ENCODE assay signal across 9 cellular contexts in the genomic region with DNA sequence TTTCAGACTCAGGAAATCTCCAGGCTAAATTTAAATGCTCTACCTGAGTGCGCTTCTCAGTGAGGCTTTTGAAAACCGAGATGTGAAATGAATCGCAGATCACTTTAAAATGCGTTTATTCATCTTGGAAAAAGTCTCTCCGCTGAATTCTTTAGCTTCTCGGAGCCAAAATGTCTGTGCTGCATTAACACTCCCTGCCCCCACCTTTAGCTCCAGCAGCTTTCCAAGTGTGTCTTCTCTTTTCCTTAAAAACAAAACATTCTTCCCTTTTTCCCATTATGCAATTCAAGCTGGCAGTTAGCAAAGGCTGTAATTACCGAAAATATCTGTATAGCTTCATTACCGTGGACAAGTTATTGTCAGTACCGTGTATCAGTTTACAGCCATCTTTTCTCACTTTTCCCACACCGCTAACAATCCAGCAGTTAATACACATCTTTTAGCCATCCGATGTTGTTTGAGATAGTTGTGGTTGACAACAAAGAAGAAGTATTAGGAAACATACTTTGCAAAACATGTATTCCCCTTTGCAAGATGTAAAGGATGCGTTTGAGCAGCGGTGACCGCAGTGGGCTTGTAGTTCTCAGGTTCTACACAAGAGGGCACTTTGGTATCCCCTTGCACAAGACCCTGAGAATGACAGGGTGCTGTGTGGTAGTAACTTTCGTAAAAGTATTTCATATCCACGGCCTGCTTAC.
DNase-seq lines count a peak whose midpoint lies in the region; TF ChIP-seq lines count a peak whose summit lies in the region.
"Had no signal": no experiment of that assay in that cellular context is flagged by ENCODE, and none has a peak within 500 bp of the region (broad histone marks: within the 10 kb centered on the region; RNA-seq: fewer than 3 reads in every experiment).

No MANE protein-coding gene starts in this region.

- no peaks in the 10 kb centered on the region for H3K9me2 ChIP-seq in Loucy (replicated peaks; ENCODE audit: low read depth, low read length)

- DNase-seq in ELR (ENCODE audit: low read depth) (peak; percentile 41), endothelial cell (ENCODE audit: low spot score) (peak; percentile 61), neural progenitor cell (ENCODE audit: low spot score) (peak; percentile 68), NCI-H2029 (lab: John Stamatoyannopoulos, UW) (no peak), NCI-H1930 (lab: John Stamatoyannopoulos, UW) (no peak)
- DNase-seq in effector CD4-positive, alpha-beta T cell = no peak
- DNase-seq in activated CD4-positive, alpha-beta T cell treated with anti-CD3 and anti-CD28 coated beads, Interleukin-2, amount 50 U/mL, for 48 hours = no peak
- DNase-seq: naive B cell had no signal

- no peaks in the 10 kb centered on the region for H3F3A ChIP-seq in Loucy (ENCODE audit: low read depth)
- peaks cover 4% of the 10 kb centered on the region for H3F3A ChIP-seq in neural progenitor cell (ENCODE audit: low read depth)

- no peaks in the 10 kb centered on the region for H3K9me3 ChIP-seq in Loucy (ENCODE audit: insufficient read depth, low read depth, low read length)
- no peaks in the 10 kb centered on the region for H3K9me3 ChIP-seq in neural progenitor cell (ENCODE audit: low read depth)

- H2AFZ ChIP-seq in Loucy (ENCODE audit: low read length) (no peak overlapping the region), neural progenitor cell (replicated peaks) (no peak overlapping the region)

- no peak overlapping the region for H3K27ac ChIP-seq in neural progenitor cell

- H3K4me3 ChIP-seq in Loucy (ENCODE audit: low read length, poor library complexity, severe bottlenecking) = no peak overlapping the region
- H3K4me3 ChIP-seq in neural progenitor cell = no peak overlapping the region

- H3K4me3 Mint-ChIP-seq in endothelial cell (ENCODE audit: unreplicated experiment) (no peak overlapping the region), neural progenitor cell (peak overlapping the region; percentile 65)
- H3K4me3 Mint-ChIP-seq: naive B cell had no signal

- H3K9ac ChIP-seq in Loucy (ENCODE audit: low read depth, low read length, poor library complexity, severe bottlenecking) (no peak overlapping the region), neural progenitor cell (no peak overlapping the region)

- H3K4me1 ChIP-seq in Loucy (ENCODE audit: insufficient read depth, low read length, poor library complexity, severe bottlenecking) (no peaks in the 10 kb centered on the region), neural progenitor cell (peaks cover 6% of the 10 kb centered on the region)

- TF ChIP-seq CTCF in Loucy (conservative IDR thresholded peaks at IDR 0.05; ENCODE audit: low read length) (peak; percentile 81), endothelial cell (IDR thresholded peaks at IDR 0.05; ENCODE audit: unreplicated experiment) (peak; percentile 76), neural progenitor cell (IDR thresholded peaks at IDR 0.05) (peak; percentile 81)

- no peak overlapping the region for H3K27ac Mint-ChIP-seq in endothelial cell (ENCODE audit: unreplicated experiment)
- no peak overlapping the region for H3K27ac Mint-ChIP-seq in neural progenitor cell
- H3K27ac Mint-ChIP-seq: naive B cell had no signal

- H4K20me1 ChIP-seq in Loucy (ENCODE audit: insufficient read depth, low read length, poor library complexity, severe bottlenecking) (no peaks in the 10 kb centered on the region), neural progenitor cell (ENCODE audit: low read depth) (peaks cover 4% of the 10 kb centered on the region)

- H3K36me3 ChIP-seq in Loucy (ENCODE audit: insufficient read depth, low read length) (no peaks in the 10 kb centered on the region), neural progenitor cell (no peaks in the 10 kb centered on the region)

- no peaks in the 10 kb centered on the region for H3K79me2 ChIP-seq in Loucy (ENCODE audit: insufficient read depth, low read length)
- no peaks in the 10 kb centered on the region for H3K79me2 ChIP-seq in neural progenitor cell (ENCODE audit: low read depth)

- no peaks in the 10 kb centered on the region for H3K9me3 Mint-ChIP-seq in endothelial cell (ENCODE audit: unreplicated experiment)
- H3K9me3 Mint-ChIP-seq in neural progenitor cell = no peaks in the 10 kb centered on the region

- H3K36me3 Mint-ChIP-seq in endothelial cell (ENCODE audit: low read depth, unreplicated experiment) = no peaks in the 10 kb centered on the region
- H3K36me3 Mint-ChIP-seq in neural progenitor cell = no peaks in the 10 kb centered on the region

- H3K27me3 ChIP-seq in Loucy (ENCODE audit: insufficient read depth, low read length, poor library complexity, severe bottlenecking) (no peaks in the 10 kb centered on the region), neural progenitor cell (peaks cover 30% of the 10 kb centered on the region)

- H3K27me3 Mint-ChIP-seq in endothelial cell (ENCODE audit: unreplicated experiment) = no peaks in the 10 kb centered on the region
- H3K27me3 Mint-ChIP-seq in neural progenitor cell (ENCODE audit: insufficient read depth, low read depth) = peaks cover 10% of the 10 kb centered on the region
- H3K27me3 Mint-ChIP-seq: naive B cell had no signal

- H3K4me1 Mint-ChIP-seq in endothelial cell (ENCODE audit: unreplicated experiment) = no peaks in the 10 kb centered on the region
- H3K4me1 Mint-ChIP-seq in neural progenitor cell = peaks cover 43% of the 10 kb centered on the region

- H3K4me2 ChIP-seq in Loucy (ENCODE audit: low read depth, low read length, poor library complexity, severe bottlenecking) (no peak overlapping the region), neural progenitor cell (no peak overlapping the region)

Comparison
In these comparisons a context has a peak if more than half of its experiments do, and no peak if none do; other contexts are left out.
1. DNase-seq: peak in ELR (single experiment), endothelial cell (single experiment) and neural progenitor cell (single experiment); none in NCI-H2029 (single experiment), effector CD4-positive, alpha-beta T cell (single experiment), NCI-H1930 (0 of 2) and activated CD4-positive, alpha-beta T cell treated with anti-CD3 and anti-CD28 coated beads, Interleukin-2, amount 50 U/mL, for 48 hours (0 of 2).
2. Peak in every context shown above with its lines, with median percentiles within 50 percentile points of each other: CTCF ChIP-seq.